Comparison of ENCODE assay signal across 18 cellular contexts in the genomic region with DNA sequence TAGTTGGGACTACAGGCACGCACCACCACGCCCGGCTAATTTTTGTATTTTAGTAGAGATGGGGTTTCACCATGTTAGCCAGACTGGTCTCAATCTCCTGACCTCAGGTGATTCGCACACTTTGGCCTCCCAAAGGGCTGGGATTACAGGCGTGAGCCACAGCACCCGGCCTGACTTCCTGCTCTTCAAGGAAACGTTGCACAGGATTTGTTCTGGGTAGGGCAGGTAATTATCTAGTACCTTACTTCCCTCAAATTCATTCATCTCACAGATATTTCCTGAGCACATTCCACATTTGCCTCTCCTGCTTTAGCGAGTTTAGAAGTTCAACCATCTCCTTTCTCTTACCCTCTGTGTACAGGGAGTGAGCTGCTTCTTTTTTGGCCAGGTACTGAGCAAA. TPM values are rescaled to one million over a fixed set of nuclear protein-coding genes. Genes with fewer than 3 reads are reported as not detected.
DNase-seq lines count a peak whose midpoint lies in the region; ATAC-seq and TF ChIP-seq lines count a peak whose summit lies in the region.
"Had no signal": no experiment of that assay in that cellular context is flagged by ENCODE, and none has a peak within 500 bp of the region (broad histone marks: within the 10 kb centered on the region; RNA-seq: fewer than 3 reads in every experiment).

No MANE protein-coding gene starts in this region.

- H3K9me3 Mint-ChIP-seq in natural killer cell treated with Interleukin-12 subunit alpha and Interleukin-12 subunit beta and Interleukin-15 and Interleukin-18, amount 100 ng/mL, for 72 hours, result peaks cover 2% of the 10 kb centered on the region
- H3K9me3 Mint-ChIP-seq: stimulated activated effector memory CD8-positive, alpha-beta T cell treated with anti-CD3 and anti-CD28 coated beads, Interleukin-12 subunit alpha, Interleukin-12 subunit beta, amount 100 ng/mL, for 72 hours had no signal

- H3K4me1 ChIP-seq in GM23248 (ENCODE audit: insufficient read depth) (peaks cover 16% of the 10 kb centered on the region), Peyer's patch (peaks cover 0 to 8% (median 0%) of the 10 kb centered on the region in 4 donors)
- H3K4me1 ChIP-seq: testis had no signal

- no peak overlapping the region for H3K4me2 ChIP-seq in GM23248 (ENCODE audit: unreplicated experiment)

- H3K4me1 Mint-ChIP-seq in natural killer cell treated with Interleukin-12 subunit alpha and Interleukin-12 subunit beta and Interleukin-15 and Interleukin-18, amount 100 ng/mL, for 72 hours (ENCODE audit: low read depth in 2 of 2), result peaks cover 19 to 22% of the 10 kb centered on the region in 2 donors

- ATAC-seq in natural killer cell treated with Interleukin-12 subunit alpha and Interleukin-12 subunit beta and Interleukin-15 and Interleukin-18, amount 100 ng/mL, for 72 hours, result no peak
- ATAC-seq in GM19023 (IDR thresholded peaks at IDR 0.05; ENCODE audit: unreplicated experiment), result no peak

- H3K27me3 Mint-ChIP-seq in natural killer cell treated with Interleukin-12 subunit alpha and Interleukin-12 subunit beta and Interleukin-15 and Interleukin-18, amount 100 ng/mL, for 72 hours, result no peaks in the 10 kb centered on the region

- TF ChIP-seq CTCF in Peyer's patch (IDR thresholded peaks at IDR 0.05) (no peak), epithelial cell of esophagus (IDR thresholded peaks at IDR 0.05; ENCODE audit: insufficient read depth, low read depth, low read length, missing control alignments) (no peak)

- H4K20me1 ChIP-seq in GM23248 (ENCODE audit: insufficient read depth), result no peaks in the 10 kb centered on the region

- no peak overlapping the region for H2AFZ ChIP-seq in GM23248

- no peaks in the 10 kb centered on the region for H3K27me3 ChIP-seq in GM23248 (replicated peaks; ENCODE audit: insufficient read depth)
- no peaks in the 10 kb centered on the region for H3K27me3 ChIP-seq in Peyer's patch
- H3K27me3 ChIP-seq: cardiac muscle cell, testis had no signal

- H3K4me3 Mint-ChIP-seq in natural killer cell treated with Interleukin-12 subunit alpha and Interleukin-12 subunit beta and Interleukin-15 and Interleukin-18, amount 100 ng/mL, for 72 hours, result no peak overlapping the region
- H3K4me3 Mint-ChIP-seq: stimulated activated effector memory CD8-positive, alpha-beta T cell treated with anti-CD3 and anti-CD28 coated beads, Interleukin-12 subunit alpha, Interleukin-12 subunit beta, amount 100 ng/mL, for 72 hours had no signal

- H3K36me3 ChIP-seq in GM23248 (ENCODE audit: low read depth), result no peaks in the 10 kb centered on the region
- no peaks in the 10 kb centered on the region for H3K36me3 ChIP-seq in Peyer's patch
- H3K36me3 ChIP-seq: cardiac muscle cell had no signal

- H3K9ac ChIP-seq in GM23248, result no peak overlapping the region

- peaks cover 24% of the 10 kb centered on the region for H3F3A ChIP-seq in GM23248 (ENCODE audit: insufficient read depth)

- TF ChIP-seq POLR2A in Peyer's patch (IDR thresholded peaks at IDR 0.05), result no peak

- peak overlapping the region; percentile 87 to 91 for H3K27ac Mint-ChIP-seq in natural killer cell treated with Interleukin-12 subunit alpha and Interleukin-12 subunit beta and Interleukin-15 and Interleukin-18, amount 100 ng/mL, for 72 hours

- no peak for DNase-seq in GM23248
- DNase-seq in Peyer's patch, result no peak
- DNase-seq in epithelial cell of esophagus (ENCODE audit: low read depth), result peak; percentile 39
- DNase-seq in natural killer cell treated with Interleukin-12 subunit alpha and Interleukin-12 subunit beta and Interleukin-15 and Interleukin-18, amount 100 ng/mL, for 72 hours (ENCODE audit: low spot score), result no peak
- DNase-seq in cerebellar cortex (ENCODE audit: low spot score), result no peak
- DNase-seq in cerebellum (ENCODE audit: low spot score), result no peak
- DNase-seq: anterior cingulate cortex; COR-L47; erythroblast; foreskin melanocyte; hippocampal formation; NCI-H1694 treated with DMSO at 0.1 percent for 48 hours; NCI-H69; stimulated activated CD4-positive, alpha-beta T cell treated with anti-CD3 and anti-CD28 coated beads, Interleukin-2, amount 100 ng/mL, for 24 hours; testis had no signal

- no peaks in the 10 kb centered on the region for H3K9me2 ChIP-seq in GM23248 (ENCODE audit: insufficient read depth)

- no peak overlapping the region for H3K4me3 ChIP-seq in GM23248
- no peak overlapping the region for H3K4me3 ChIP-seq in Peyer's patch
- H3K4me3 ChIP-seq in epithelial cell of esophagus (ENCODE audit: low read length), result no peak overlapping the region
- H3K4me3 ChIP-seq: cardiac muscle cell, testis had no signal

- WGBS in GM23248 (ENCODE audit: low coverage in 1 of 2, low lambda C conversion rate in 2 of 2, missing lambda C conversion rate in 2 of 2), 2 experiments, result 88 to 91% methylated on average over 8 of the region's 8 CpGs

- H3K36me3 Mint-ChIP-seq in natural killer cell treated with Interleukin-12 subunit alpha and Interleukin-12 subunit beta and Interleukin-15 and Interleukin-18, amount 100 ng/mL, for 72 hours, result no peaks in the 10 kb centered on the region

- peak overlapping the region; percentile 1; the same call in 1 of the 2 replicates for H3K27ac ChIP-seq in GM23248
- peak overlapping the region in 3 of 4 donors; percentile 53 to 65 (median 63) for H3K27ac ChIP-seq in Peyer's patch

- in situ Hi-C loops in GM23248 (cut with MboI), result no loop called here

- H3K79me2 ChIP-seq in GM23248 (ENCODE audit: insufficient read depth), result peaks cover 15% of the 10 kb centered on the region

- H3K9me3 ChIP-seq in GM23248 (ENCODE audit: low read depth) (no peaks in the 10 kb centered on the region), Peyer's patch (no peaks in the 10 kb centered on the region)
- H3K9me3 ChIP-seq: testis had no signal

RNA-seq across cellular contexts. Expression of a gene that starts 12.1 kb away (rescaled TPM):
- total RNA-seq in GM23248 (2014; rRNA removed; shearing (Covaris generic)), result 39.6 and 61.4 TPM in 2 replicates
- 69.2 and 78.6 TPM in 2 replicates for polyA plus RNA-seq in GM23248 (2016; fragmentation: Nextera tagmentation; extraction: Ambion mirVana)
- total RNA-seq in Peyer's patch, result 10 to 100 TPM; 33.2 to 45.2 (median 36.5) TPM
- 10 to 100 TPM; 42.6 to 53.0 TPM for total RNA-seq in natural killer cell treated with Interleukin-12 subunit alpha and Interleukin-12 subunit beta and Interleukin-15 and Interleukin-18, amount 100 ng/mL, for 72 hours
- total RNA-seq in cerebellum, result 9.3 TPM

RNA-seq across cellular contexts. Expression of a gene that starts 12.9 kb away (rescaled TPM):
- total RNA-seq in GM23248 (2014; rRNA removed; shearing (Covaris generic)), result 20.6 and 21.4 TPM in 2 replicates
- polyA plus RNA-seq in GM23248 (2016; fragmentation: Nextera tagmentation; extraction: Ambion mirVana), result 14.9 and 16.6 TPM in 2 replicates
- total RNA-seq in Peyer's patch (10 to 100 TPM; 15.9 to 58.6 (median 46.5) TPM), cerebellum (9.8 TPM)
- total RNA-seq in natural killer cell treated with Interleukin-12 subunit alpha and Interleukin-12 subunit beta and Interleukin-15 and Interleukin-18, amount 100 ng/mL, for 72 hours, result 1 to 10 TPM; 4.1 to 9.4 TPM

RNA-seq across cellular contexts. Expression of a gene that starts 34.7 kb away (rescaled TPM):
- 6.4 and 8.0 TPM in 2 replicates for total RNA-seq in GM23248 (2014; rRNA removed; shearing (Covaris generic))
- polyA plus RNA-seq in GM23248 (2016; fragmentation: Nextera tagmentation; extraction: Ambion mirVana), result 8.0 TPM in 2 replicates
- total RNA-seq in Peyer's patch (10 to 100 TPM in 3 of 4 donors, 1 to 10 TPM in 1; 5.8 to 20.7 (median 15.4) TPM), cerebellum (7.0 TPM)
- 10 to 100 TPM; 12.3 to 38.0 TPM for total RNA-seq in natural killer cell treated with Interleukin-12 subunit alpha and Interleukin-12 subunit beta and Interleukin-15 and Interleukin-18, amount 100 ng/mL, for 72 hours

RNA-seq across cellular contexts. Expression of a gene that starts 41.6 kb away (rescaled TPM):
- 53.6 and 80.5 TPM in 2 replicates for total RNA-seq in GM23248 (2014; rRNA removed; shearing (Covaris generic))
- polyA plus RNA-seq in GM23248 (2016; fragmentation: Nextera tagmentation; extraction: Ambion mirVana), result 135 and 141 TPM in 2 replicates
- total RNA-seq in Peyer's patch, result 10 to 100 TPM; 34.7 to 63.7 (median 49.2) TPM
- total RNA-seq in natural killer cell treated with Interleukin-12 subunit alpha and Interleukin-12 subunit beta and Interleukin-15 and Interleukin-18, amount 100 ng/mL, for 72 hours, result 100 to 1,000 TPM; 134 to 169 TPM
- 17.1 TPM for total RNA-seq in cerebellum

RNA-seq across cellular contexts. Expression of a gene that starts 46.9 kb away (rescaled TPM):
- total RNA-seq in GM23248 (2014; rRNA removed; shearing (Covaris generic)), result 3.4 TPM in 2 replicates
- polyA plus RNA-seq in GM23248 (2016; fragmentation: Nextera tagmentation; extraction: Ambion mirVana), result 1.6 and 2.1 TPM in 2 replicates
- total RNA-seq in Peyer's patch (not detected), cerebellum (16.7 TPM)
- 1 to 10 TPM; 3.6 to 9.3 TPM for total RNA-seq in natural killer cell treated with Interleukin-12 subunit alpha and Interleukin-12 subunit beta and Interleukin-15 and Interleukin-18, amount 100 ng/mL, for 72 hours
